ENCODE assay signal across 7 cellular contexts in the genomic region with DNA sequence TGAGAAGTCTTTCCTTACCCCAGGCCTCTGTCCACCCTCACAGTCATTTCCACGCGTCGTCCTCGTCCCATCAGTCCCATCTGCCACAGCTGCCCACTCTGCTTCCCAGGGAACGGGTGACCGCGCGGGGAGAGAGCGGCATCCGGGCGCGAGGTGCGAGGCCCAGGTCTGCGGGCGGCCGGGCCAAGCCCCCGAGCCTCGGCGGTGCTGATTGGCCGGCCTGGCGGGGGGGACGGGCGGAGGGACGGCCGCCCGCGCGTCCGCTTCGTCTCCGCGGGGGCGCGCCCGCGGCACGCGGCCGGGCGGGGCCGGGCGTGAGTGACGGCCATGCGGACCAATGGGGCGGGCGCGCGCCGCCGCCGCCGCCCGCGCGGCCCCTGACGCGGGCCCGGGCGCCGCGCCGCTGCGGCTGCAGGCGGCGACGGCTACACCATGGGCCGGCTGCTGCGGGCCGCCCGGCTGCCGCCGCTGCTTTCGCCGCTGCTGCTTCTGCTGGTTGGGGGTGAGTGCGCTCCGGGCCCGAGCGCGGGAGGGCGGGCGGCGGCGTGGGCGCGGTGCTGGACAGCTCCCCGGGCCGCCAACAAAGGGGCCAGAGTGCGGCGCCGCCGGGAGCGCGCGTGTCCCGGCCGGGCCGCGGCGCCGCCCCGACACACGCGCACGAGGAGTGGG. TPM values are rescaled to one million over a fixed set of nuclear protein-coding genes. Genes with fewer than 3 reads are reported as not detected.
DNase-seq lines count a peak whose midpoint lies in the region; ATAC-seq and TF ChIP-seq lines count a peak whose summit lies in the region.

A gene with protein sequence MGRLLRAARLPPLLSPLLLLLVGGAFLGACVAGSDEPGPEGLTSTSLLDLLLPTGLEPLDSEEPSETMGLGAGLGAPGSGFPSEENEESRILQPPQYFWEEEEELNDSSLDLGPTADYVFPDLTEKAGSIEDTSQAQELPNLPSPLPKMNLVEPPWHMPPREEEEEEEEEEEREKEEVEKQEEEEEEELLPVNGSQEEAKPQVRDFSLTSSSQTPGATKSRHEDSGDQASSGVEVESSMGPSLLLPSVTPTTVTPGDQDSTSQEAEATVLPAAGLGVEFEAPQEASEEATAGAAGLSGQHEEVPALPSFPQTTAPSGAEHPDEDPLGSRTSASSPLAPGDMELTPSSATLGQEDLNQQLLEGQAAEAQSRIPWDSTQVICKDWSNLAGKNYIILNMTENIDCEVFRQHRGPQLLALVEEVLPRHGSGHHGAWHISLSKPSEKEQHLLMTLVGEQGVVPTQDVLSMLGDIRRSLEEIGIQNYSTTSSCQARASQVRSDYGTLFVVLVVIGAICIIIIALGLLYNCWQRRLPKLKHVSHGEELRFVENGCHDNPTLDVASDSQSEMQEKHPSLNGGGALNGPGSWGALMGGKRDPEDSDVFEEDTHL (plus strand): TSS at position 398 of the 669 bp plus-strand sequence. CDS start 35 bp downstream, at position 433.

- peak within 1 kb of the TSS; percentile 87 for H3K4me2 ChIP-seq in SK-N-SH

- H3K9ac ChIP-seq in SK-N-SH = no peak within 1 kb of the TSS

- H3K9me3 ChIP-seq in SK-N-SH (no peaks in the 10 kb centered on the region), iPS-18c (ENCODE audit: control insufficient read depth, insufficient read depth, low read length) (peaks cover 5% of the 10 kb centered on the region), gastrocnemius medialis (no peaks in the 10 kb centered on the region)

- H3K4me3 ChIP-seq in SK-N-SH (ENCODE audit: low read depth in 2 of 2, low read length in 1 of 2) = peak within 1 kb of the TSS; percentile 62 to 64
- H3K4me3 ChIP-seq in iPS-18c (ENCODE audit: insufficient read depth, low read depth, low read length) = peak within 1 kb of the TSS; percentile 45
- H3K4me3 ChIP-seq in gastrocnemius medialis = peak within 1 kb of the TSS; percentile 41 to 67 (median 54)

- no peak for TF ChIP-seq CTCF in SK-N-SH (IDR thresholded peaks at IDR 0.05)
- no peak for TF ChIP-seq CTCF in MCF 10A (IDR thresholded peaks at IDR 0.05; ENCODE audit: unreplicated experiment)
- no peak for TF ChIP-seq CTCF in gastrocnemius medialis (IDR thresholded peaks at IDR 0.05 in 4 of 5, conservative IDR thresholded peaks at IDR 0.05 in 1 of 5)

- POLR2A ChIA-PET in SK-N-SH (lab: Yijun Ruan, JAX) = interaction anchor here (1.6 kb wide), 1 partner anchor 11 kb away, joined by 7 read pairs; no protein-coding TSS in a partner anchor
- POLR2A ChIA-PET in MCF 10A (lab: Yijun Ruan, JAX) = interaction anchor here (0.9 to 2.4 kb wide), 2 partner anchors 11 to 15 kb away, joined by 3 to 11 read pairs; no protein-coding TSS in a partner anchor

- intact Hi-C loops in MCF 10A (cut with micrococcal nuclease) (no loop called here), gastrocnemius medialis (cut with DNase I; ENCODE audit: low total_unique reads) (loop anchor here (1.0 kb wide), 1 partner anchor 39 kb away; a partner anchor contains a TSS)

- TF ChIP-seq EP300 in SK-N-SH (IDR thresholded peaks at IDR 0.05; ENCODE audit: borderline replicate concordance in 1 of 2, low read depth in 1 of 2, low read length in 1 of 2) = no peak

- ATAC-seq in gastrocnemius medialis (peak; percentile 75 to 86), GM18520 (IDR thresholded peaks at IDR 0.05; ENCODE audit: unreplicated experiment) (no peak)

- TF ChIP-seq POLR2A in gastrocnemius medialis (IDR thresholded peaks at IDR 0.05) = no peak

- H3K4me1 ChIP-seq in SK-N-SH (ENCODE audit: control insufficient read depth in 1 of 2, insufficient read depth in 2 of 2, low read depth in 1 of 2, low read length in 1 of 2) (peaks cover 0 to 32% of the 10 kb centered on the region in 2 experiments; a peak in 2 of 4 replicates), gastrocnemius medialis (peaks cover 5 to 8% of the 10 kb centered on the region in 2 donors)

- H3K9me3 Mint-ChIP-seq in MCF 10A (ENCODE audit: unreplicated experiment) = no peaks in the 10 kb centered on the region

- no peaks in the 10 kb centered on the region for H3K36me3 Mint-ChIP-seq in MCF 10A (ENCODE audit: insufficient read depth, unreplicated experiment)

- peak within 1 kb of the TSS; percentile 72 for H3K4me3 Mint-ChIP-seq in MCF 10A (ENCODE audit: unreplicated experiment)

- no peak within 1 kb of the TSS; the same call in 1 of the 2 replicates for H2AFZ ChIP-seq in SK-N-SH (ENCODE audit: low read depth)

- H3K9me2 ChIP-seq in SK-N-SH = no peaks in the 10 kb centered on the region

- no peaks in the 10 kb centered on the region for H4K20me1 ChIP-seq in SK-N-SH (ENCODE audit: insufficient read depth)

- 40% methylated on average over 11 of the region's 104 CpGs for WGBS in SK-N-SH (ENCODE audit: low lambda C conversion rate)

- peaks cover 8% of the 10 kb centered on the region for H3K4me1 Mint-ChIP-seq in MCF 10A (ENCODE audit: insufficient read depth, unreplicated experiment)

- peak; percentile 95 for DNase-seq in GM03348 (ENCODE audit: low spot score)
- peak; percentile 82 for DNase-seq in HK-2 (ENCODE audit: unreplicated experiment)
- DNase-seq in SK-N-SH = peak; percentile 99
- DNase-seq in MCF 10A (ENCODE audit: unreplicated experiment) = peak; percentile 26
- peak in 1 of 2 donors; percentile 27 for DNase-seq in gastrocnemius medialis

- peak within 1 kb of the TSS in 1 of 2 experiments; percentile 44; a peak in 1 of 4 replicates for H3K27ac ChIP-seq in SK-N-SH (ENCODE audit: low read depth in 2 of 2, low read length in 1 of 2)
- no peak within 1 kb of the TSS for H3K27ac ChIP-seq in gastrocnemius medialis

- in situ Hi-C loops in gastrocnemius medialis (cut with MboI; ENCODE audit: low sequenced_read_pairs in 4 of 4) = no loop called here

- no peak within 1 kb of the TSS for H3K27ac Mint-ChIP-seq in MCF 10A (ENCODE audit: low read depth, unreplicated experiment)

- H3K27me3 Mint-ChIP-seq in MCF 10A (ENCODE audit: insufficient read depth, unreplicated experiment) = peaks cover 16% of the 10 kb centered on the region

- peaks cover 3% of the 10 kb centered on the region for H3F3A ChIP-seq in SK-N-SH (replicated peaks; ENCODE audit: insufficient read depth)

- no peak for TF ChIP-seq RAD21 in SK-N-SH (IDR thresholded peaks at IDR 0.05; ENCODE audit: low read length)

- no peaks in the 10 kb centered on the region for H3K36me3 ChIP-seq in SK-N-SH (replicated peaks in 1 of 2; ENCODE audit: control insufficient read depth in 1 of 2, insufficient read depth in 2 of 2, low read length in 1 of 2)
- no peaks in the 10 kb centered on the region for H3K36me3 ChIP-seq in gastrocnemius medialis

- CTCF ChIA-PET in SK-N-SH (lab: Yijun Ruan, JAX) = interaction anchor here (0.6 to 4.8 kb wide), 5 partner anchors 9 to 54 kb away, joined by 3 to 19 read pairs (median 3); no protein-coding TSS in a partner anchor
- CTCF ChIA-PET in MCF 10A (lab: Yijun Ruan, JAX) = interaction anchor here (0.7 kb wide), 1 partner anchor 407 kb away, joined by 3 read pairs; no protein-coding TSS in a partner anchor

- no TSS peak for BruUV-seq in MCF 10A (replicated peaks; lab: Mats Ljungman, UMichigan)

- H3K79me2 ChIP-seq in SK-N-SH (ENCODE audit: insufficient read depth) = no peaks in the 10 kb centered on the region

- H3K27me3 ChIP-seq in SK-N-SH (ENCODE audit: insufficient read depth) = no peaks in the 10 kb centered on the region
- H3K27me3 ChIP-seq in gastrocnemius medialis = no peaks in the 10 kb centered on the region

TF ChIP-seq in SK-N-SH, 30 proteins besides CTCF, POLR2A, EP300 and RAD21 (continues in another document):
- TF ChIP-seq, protein P1, sequence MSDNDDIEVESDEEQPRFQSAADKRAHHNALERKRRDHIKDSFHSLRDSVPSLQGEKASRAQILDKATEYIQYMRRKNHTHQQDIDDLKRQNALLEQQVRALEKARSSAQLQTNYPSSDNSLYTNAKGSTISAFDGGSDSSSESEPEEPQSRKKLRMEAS (IDR thresholded peaks at IDR 0.05; ENCODE audit: low read depth) = peak; percentile 84
- TF ChIP-seq, protein P2, sequence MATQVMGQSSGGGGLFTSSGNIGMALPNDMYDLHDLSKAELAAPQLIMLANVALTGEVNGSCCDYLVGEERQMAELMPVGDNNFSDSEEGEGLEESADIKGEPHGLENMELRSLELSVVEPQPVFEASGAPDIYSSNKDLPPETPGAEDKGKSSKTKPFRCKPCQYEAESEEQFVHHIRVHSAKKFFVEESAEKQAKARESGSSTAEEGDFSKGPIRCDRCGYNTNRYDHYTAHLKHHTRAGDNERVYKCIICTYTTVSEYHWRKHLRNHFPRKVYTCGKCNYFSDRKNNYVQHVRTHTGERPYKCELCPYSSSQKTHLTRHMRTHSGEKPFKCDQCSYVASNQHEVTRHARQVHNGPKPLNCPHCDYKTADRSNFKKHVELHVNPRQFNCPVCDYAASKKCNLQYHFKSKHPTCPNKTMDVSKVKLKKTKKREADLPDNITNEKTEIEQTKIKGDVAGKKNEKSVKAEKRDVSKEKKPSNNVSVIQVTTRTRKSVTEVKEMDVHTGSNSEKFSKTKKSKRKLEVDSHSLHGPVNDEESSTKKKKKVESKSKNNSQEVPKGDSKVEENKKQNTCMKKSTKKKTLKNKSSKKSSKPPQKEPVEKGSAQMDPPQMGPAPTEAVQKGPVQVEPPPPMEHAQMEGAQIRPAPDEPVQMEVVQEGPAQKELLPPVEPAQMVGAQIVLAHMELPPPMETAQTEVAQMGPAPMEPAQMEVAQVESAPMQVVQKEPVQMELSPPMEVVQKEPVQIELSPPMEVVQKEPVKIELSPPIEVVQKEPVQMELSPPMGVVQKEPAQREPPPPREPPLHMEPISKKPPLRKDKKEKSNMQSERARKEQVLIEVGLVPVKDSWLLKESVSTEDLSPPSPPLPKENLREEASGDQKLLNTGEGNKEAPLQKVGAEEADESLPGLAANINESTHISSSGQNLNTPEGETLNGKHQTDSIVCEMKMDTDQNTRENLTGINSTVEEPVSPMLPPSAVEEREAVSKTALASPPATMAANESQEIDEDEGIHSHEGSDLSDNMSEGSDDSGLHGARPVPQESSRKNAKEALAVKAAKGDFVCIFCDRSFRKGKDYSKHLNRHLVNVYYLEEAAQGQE (IDR thresholded peaks at IDR 0.05; ENCODE audit: low read depth, low read length) = peak; percentile 94
- TF ChIP-seq, protein P3, sequence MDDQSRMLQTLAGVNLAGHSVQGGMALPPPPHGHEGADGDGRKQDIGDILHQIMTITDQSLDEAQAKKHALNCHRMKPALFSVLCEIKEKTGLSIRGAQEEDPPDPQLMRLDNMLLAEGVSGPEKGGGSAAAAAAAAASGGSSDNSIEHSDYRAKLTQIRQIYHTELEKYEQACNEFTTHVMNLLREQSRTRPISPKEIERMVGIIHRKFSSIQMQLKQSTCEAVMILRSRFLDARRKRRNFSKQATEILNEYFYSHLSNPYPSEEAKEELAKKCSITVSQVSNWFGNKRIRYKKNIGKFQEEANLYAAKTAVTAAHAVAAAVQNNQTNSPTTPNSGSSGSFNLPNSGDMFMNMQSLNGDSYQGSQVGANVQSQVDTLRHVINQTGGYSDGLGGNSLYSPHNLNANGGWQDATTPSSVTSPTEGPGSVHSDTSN (IDR thresholded peaks at IDR 0.05) = peak; percentile 84

RNA-seq across cellular contexts. Expression of the gene that starts here (rescaled TPM):
- 27.5 and 28.8 TPM in 2 replicates for polyA plus RNA-seq in SK-N-SH (2012; rRNA removed)
- polyA plus RNA-seq in SK-N-SH (2012; cell fraction: cytosol; rRNA removed) = 17.2 and 24.8 TPM in 2 replicates
- 19.9 and 23.6 TPM in 2 replicates for polyA plus RNA-seq in SK-N-SH (2012; cell fraction: nucleus; rRNA removed)
- total RNA-seq in MCF 10A (2022) (10.1 and 10.4 TPM in 2 replicates), gastrocnemius medialis (1 to 10 TPM; 1.5 to 3.2 (median 2.0) TPM)
